1 cellular context compared by ENCODE assay signal in genomic region chr10:99451981-99452380, GRCh38.
TF ChIP-seq lines count a peak whose summit lies in the region.

No MANE protein-coding gene starts in this region.

TF ChIP-seq in GM23338, 12 proteins besides CTCF, POLR2A, EP300 and RAD21 (continued from another document):
- TF ChIP-seq ZNF462 (CRISPR knock-in tag; IDR thresholded peaks at IDR 0.05) (no peak), EZH2phosphoT487 (IDR thresholded peaks at IDR 0.05; ENCODE audit: unreplicated experiment) (no peak), JUNB (IDR thresholded peaks at IDR 0.05; ENCODE audit: unreplicated experiment) (no peak), NANOG (IDR thresholded peaks at IDR 0.05; ENCODE audit: borderline replicate concordance) (no peak), ZNF114 (CRISPR knock-in tag; IDR thresholded peaks at IDR 0.05) (no peak), CREB1 (CRISPR knock-in tag; IDR thresholded peaks at IDR 0.05; ENCODE audit: low read depth) (no peak)
- TF ChIP-seq, protein P1, sequence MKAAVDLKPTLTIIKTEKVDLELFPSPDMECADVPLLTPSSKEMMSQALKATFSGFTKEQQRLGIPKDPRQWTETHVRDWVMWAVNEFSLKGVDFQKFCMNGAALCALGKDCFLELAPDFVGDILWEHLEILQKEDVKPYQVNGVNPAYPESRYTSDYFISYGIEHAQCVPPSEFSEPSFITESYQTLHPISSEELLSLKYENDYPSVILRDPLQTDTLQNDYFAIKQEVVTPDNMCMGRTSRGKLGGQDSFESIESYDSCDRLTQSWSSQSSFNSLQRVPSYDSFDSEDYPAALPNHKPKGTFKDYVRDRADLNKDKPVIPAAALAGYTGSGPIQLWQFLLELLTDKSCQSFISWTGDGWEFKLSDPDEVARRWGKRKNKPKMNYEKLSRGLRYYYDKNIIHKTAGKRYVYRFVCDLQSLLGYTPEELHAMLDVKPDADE (IDR thresholded peaks at IDR 0.05) = no peak
